ENCODE assay signal across 8 cellular contexts in the genomic region with DNA sequence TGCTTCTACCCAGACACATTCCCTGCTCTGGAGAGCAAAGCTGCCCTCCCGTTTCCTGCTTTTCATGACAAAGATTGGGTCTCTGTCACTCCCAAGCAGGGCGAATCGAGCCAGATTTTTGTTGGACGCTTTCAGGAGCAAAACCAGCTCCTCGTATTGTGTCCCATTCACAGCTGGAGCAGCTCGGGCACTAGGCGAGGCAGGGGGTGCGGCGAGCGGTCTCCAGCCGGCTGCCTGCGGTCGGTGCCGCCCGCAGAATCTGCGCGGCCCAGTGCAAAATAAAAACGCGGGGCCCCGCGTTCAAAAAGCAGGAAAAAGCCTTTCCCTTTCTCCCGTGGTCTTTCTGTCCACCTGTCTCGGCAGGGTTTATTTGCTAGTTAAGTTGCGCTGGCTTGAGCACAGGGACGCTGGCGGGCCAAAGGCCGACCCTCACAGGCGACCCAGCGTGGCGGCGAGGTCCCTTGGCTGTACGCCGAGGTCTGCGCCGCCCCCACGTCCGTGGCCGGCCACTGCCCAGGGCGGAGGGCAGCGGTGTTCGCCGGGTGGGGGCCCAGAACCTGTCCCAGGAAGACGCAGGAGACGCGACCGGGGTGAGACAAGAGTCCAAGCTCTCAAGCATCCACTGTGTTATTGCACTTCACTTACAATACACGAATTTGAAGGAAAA.
DNase-seq lines count a peak whose midpoint lies in the region; ATAC-seq and TF ChIP-seq lines count a peak whose summit lies in the region.

No MANE protein-coding gene starts in this region.

- H3K27me3 ChIP-seq in SJSA1 (replicated peaks) = peaks cover 26% of the 10 kb centered on the region
- peaks cover 65% of the 10 kb centered on the region for H3K27me3 ChIP-seq in cardiac muscle cell

- TF ChIP-seq CTCF in CD14-positive monocyte (IDR thresholded peaks at IDR 0.05) (no peak), cardiac muscle cell (IDR thresholded peaks at IDR 0.05; ENCODE audit: low read depth, low read length) (no peak), omental fat pad (IDR thresholded peaks at IDR 0.05) (no peak)

- H3K4me1 Mint-ChIP-seq in CD14-positive monocyte = peaks cover 15% of the 10 kb centered on the region

- H3K9me3 ChIP-seq in SJSA1 (replicated peaks) (no peaks in the 10 kb centered on the region), cardiac muscle cell (ENCODE audit: low read depth) (no peaks in the 10 kb centered on the region)

- no peak overlapping the region for H3K27ac Mint-ChIP-seq in CD14-positive monocyte

- H3K4me3 Mint-ChIP-seq in CD14-positive monocyte = peak overlapping the region; percentile 71 to 92

- peaks cover 9 to 48% (median 24%) of the 10 kb centered on the region in 3 donors for H3K27me3 Mint-ChIP-seq in CD14-positive monocyte (ENCODE audit: low read depth in 3 of 3)

- H3K9me3 Mint-ChIP-seq in CD14-positive monocyte = peaks cover 0 to 5% (median 0%) of the 10 kb centered on the region in 7 donors

- H3K4me1 ChIP-seq in SJSA1 (replicated peaks) (no peaks in the 10 kb centered on the region; the same call in 1 of the 2 replicates), cardiac muscle cell (ENCODE audit: low read depth) (no peaks in the 10 kb centered on the region)

- peak; percentile 63 for ATAC-seq in omental fat pad (ENCODE audit: low FRiP score)

- no peak overlapping the region for H3K27ac ChIP-seq in SJSA1
- H3K27ac ChIP-seq in cardiac muscle cell = no peak overlapping the region

- intact Hi-C loops in CD14-positive monocyte (cut with micrococcal nuclease) = no loop called here

- H3K36me3 Mint-ChIP-seq in CD14-positive monocyte = no peaks in the 10 kb centered on the region

- peak overlapping the region; percentile 28 for H3K4me3 ChIP-seq in SJSA1
- H3K4me3 ChIP-seq in cardiac muscle cell = peak overlapping the region; percentile 31

- H3K36me3 ChIP-seq in SJSA1 = no peaks in the 10 kb centered on the region
- no peaks in the 10 kb centered on the region for H3K36me3 ChIP-seq in cardiac muscle cell

- DNase-seq in CD14-positive monocyte (ENCODE audit: low spot score) = no peak
- DNase-seq in SJSA1 (ENCODE audit: low read depth in 1 of 2, low spot score in 2 of 2) = peak in 1 of 2 experiments; percentile 15
- peak; percentile 31 to 38 for DNase-seq in cardiac muscle cell (ENCODE audit: low read depth in 1 of 2, low spot score in 1 of 2)
- no peak for DNase-seq in omental fat pad (ENCODE audit: low spot score)
- DNase-seq in CD1c-positive myeloid dendritic cell (ENCODE audit: extremely low spot score) = no peak
- DNase-seq in activated gamma-delta T cell treated with Interleukin-2 at 50 U/mL for 16 hours = no peak
- DNase-seq in NAMALWA (ENCODE audit: low spot score) = no peak
- no peak for DNase-seq in NCI-H1930 (lab: John Stamatoyannopoulos, UW)

Comparison
In these comparisons a context has a peak if more than half of its experiments do, and no peak if none do; other contexts are left out.
1. DNase-seq: peak in cardiac muscle cell (2 of 2); none in CD14-positive monocyte (single experiment), omental fat pad (single experiment), CD1c-positive myeloid dendritic cell (single experiment), activated gamma-delta T cell treated with Interleukin-2 at 50 U/mL for 16 hours (single experiment), NAMALWA (single experiment) and NCI-H1930 (0 of 2).